ENCODE assay signal across 1 cellular context in genomic region chr17:2814499-2815341, GRCh38.
TF ChIP-seq lines count a peak whose summit lies in the region.

No MANE protein-coding gene starts in this region.

TF ChIP-seq in H1, 55 proteins besides CTCF, POLR2A, EP300 and RAD21:
- TF ChIP-seq CHD2 (IDR thresholded peaks at IDR 0.05; ENCODE audit: low read length) = no peak
TF ChIP-seq in H1: peak in this region for 0.
